ENCODE assay signal across 23 cellular contexts in the genomic region with DNA sequence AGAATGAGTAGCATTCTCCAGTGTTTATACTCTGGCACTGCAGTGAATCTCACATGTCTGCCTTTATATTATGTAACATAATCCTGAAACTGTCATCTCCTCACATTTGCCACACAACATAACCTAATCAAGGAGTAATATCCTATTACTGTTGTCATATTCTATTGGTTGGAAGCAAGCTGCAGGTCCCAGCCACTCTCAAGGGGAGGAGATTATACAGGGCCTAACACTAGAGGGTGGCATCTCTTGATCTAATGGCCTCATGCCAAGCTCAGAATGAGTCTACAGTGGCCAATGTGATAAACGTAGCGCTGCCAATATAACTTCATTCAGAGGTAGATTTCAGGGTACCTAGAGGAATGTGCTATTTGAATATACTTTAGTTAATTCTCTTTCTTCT.
"Had no signal": no experiment of that assay in that cellular context is flagged by ENCODE, and none has a peak within 500 bp of the region (broad histone marks: within the 10 kb centered on the region; RNA-seq: fewer than 3 reads in every experiment).

No MANE protein-coding gene starts in this region.

- H3K27ac Mint-ChIP-seq: activated CD8-positive, alpha-beta T cell treated with anti-CD3 and anti-CD28 coated beads, Interleukin-2, amount 10 ng/mL, durations not matched to agents 7 days and 5 days; activated T-helper 1 cell treated with anti-CD3 and anti-CD28 coated beads, Interleukin-12 subunit alpha, Interleukin-12 subunit beta, Interleukin-2, Interleukin-4 antibody, amounts not matched to agents 30 ng/mL and 10 ng/mL and 1 ng/mL, durations not matched to agents 14 hours and 24 hours and 36 hours; natural killer cell had no signal

- H3K4me2 ChIP-seq: smooth muscle cell had no signal

- H3K9me3 ChIP-seq: ascending aorta, sigmoid colon, thyroid gland had no signal

- ATAC-seq: activated CD8-positive, alpha-beta T cell treated with anti-CD3 and anti-CD28 coated beads, Interleukin-2, amount 10 ng/mL, durations not matched to agents 7 days and 5 days; heart left ventricle; left cardiac atrium; natural killer cell had no signal

- H3K4me3 ChIP-seq: ascending aorta, coronary artery, heart left ventricle, sigmoid colon, smooth muscle cell, thyroid gland had no signal

- H3K4me3 Mint-ChIP-seq: activated CD8-positive, alpha-beta T cell treated with anti-CD3 and anti-CD28 coated beads, Interleukin-2, amount 10 ng/mL, durations not matched to agents 7 days and 5 days; activated T-helper 1 cell treated with anti-CD3 and anti-CD28 coated beads, Interleukin-12 subunit alpha, Interleukin-12 subunit beta, Interleukin-2, Interleukin-4 antibody, amounts not matched to agents 30 ng/mL and 10 ng/mL and 1 ng/mL, durations not matched to agents 14 hours and 24 hours and 36 hours; natural killer cell had no signal

- H3K27ac ChIP-seq: ascending aorta, brain microvascular endothelial cell, coronary artery, heart left ventricle, sigmoid colon, thyroid gland, WERI-Rb-1 had no signal

- H3K27me3 ChIP-seq: ascending aorta, brain microvascular endothelial cell, heart left ventricle, sigmoid colon, thyroid gland had no signal

- DNase-seq: activated CD4-positive, alpha-beta T cell treated with anti-CD3 and anti-CD28 coated beads for 1 hour; activated CD4-positive, alpha-beta T cell treated with anti-CD3 and anti-CD28 coated beads, Interleukin-2, amount 50 U/mL, for 1 hour; activated CD8-positive, alpha-beta T cell treated with anti-CD3 and anti-CD28 coated beads, Interleukin-2, amount 10 ng/mL, durations not matched to agents 7 days and 5 days; activated gamma-delta T cell; activated naive CD4-positive, alpha-beta T cell treated with anti-CD3 and anti-CD28 coated beads, Interleukin-2, amount 50 U/mL, for 16 hours; brain microvascular endothelial cell; caudate nucleus; heart left ventricle; islet precursor cell; left cardiac atrium; midbrain; natural killer cell; sigmoid colon; stimulated activated CD4-positive, alpha-beta T cell treated with anti-CD3 and anti-CD28 coated beads, Interleukin-2, amount 100 ng/mL, for 48 hours; stimulated activated CD8-positive, alpha-beta memory T cell treated with anti-CD3 and anti-CD28 coated beads, Interleukin-4, amount 100 ng/mL, for 48 hours; stimulated activated naive CD4-positive, alpha-beta T cell treated with Interleukin-2 at 50 U/mL for 16 hours; substantia nigra; thyroid gland; WERI-Rb-1 had no signal

- H3K36me3 ChIP-seq: ascending aorta, brain microvascular endothelial cell, heart left ventricle, sigmoid colon, thyroid gland, WERI-Rb-1 had no signal

- H3K4me1 Mint-ChIP-seq: natural killer cell had no signal

- H3K4me1 ChIP-seq: ascending aorta, heart left ventricle, sigmoid colon, thyroid gland had no signal
